ENCODE assay signal across 1 cellular context in genomic region chr1:6026095-6026809, GRCh38.
TF ChIP-seq lines count a peak whose summit lies in the region.

No MANE protein-coding gene starts in this region.

TF ChIP-seq in HepG2, 621 proteins besides CTCF, POLR2A, EP300 and RAD21 (continued from another document and continues in another):
- TF ChIP-seq ZNF331 (CRISPR knock-in tag; IDR thresholded peaks at IDR 0.05) (peak; percentile 76; the same call in 1 of the 2 replicates), NAIF1 (CRISPR knock-in tag; IDR thresholded peaks at IDR 0.05; ENCODE audit: borderline replicate concordance) (peak; percentile 59; the same call in 1 of the 2 replicates), RBM22 (optimal IDR thresholded peaks at IDR 0.05; ENCODE audit: low read length) (no peak), ZNF687 (CRISPR knock-in tag; IDR thresholded peaks at IDR 0.05) (peak; percentile 98), MTA3 (CRISPR knock-in tag; IDR thresholded peaks at IDR 0.05) (no peak), POGK (CRISPR knock-in tag; conservative IDR thresholded peaks at IDR 0.05) (no peak; the same call in 1 of the 2 replicates), ZNF768 (CRISPR knock-in tag; IDR thresholded peaks at IDR 0.05) (0 out of 2 replicates have a peak, but pooled peaks have one; percentile 28), MAZ (IDR thresholded peaks at IDR 0.05; ENCODE audit: borderline replicate concordance, low read depth, low read length) (no peak), MAZ (CRISPR knock-in tag; IDR thresholded peaks at IDR 0.05; ENCODE audit: low read depth) (no peak), YEATS2 (CRISPR knock-in tag; IDR thresholded peaks at IDR 0.05; ENCODE audit: borderline replicate concordance) (0 out of 2 replicates have a peak, but pooled peaks have one; percentile 65), ARID3A (IDR thresholded peaks at IDR 0.05; ENCODE audit: low read depth, low read length) (no peak), CSRNP2 (CRISPR knock-in tag; conservative IDR thresholded peaks at IDR 0.05; ENCODE audit: low read depth) (no peak), FOXJ3 (CRISPR knock-in tag; IDR thresholded peaks at IDR 0.05; ENCODE audit: borderline replicate concordance) (no peak), ESRRA (CRISPR knock-in tag; IDR thresholded peaks at IDR 0.05; ENCODE audit: low read depth) (peak; percentile 24; the same call in 1 of the 2 replicates), FUBP1 (CRISPR knock-in tag; IDR thresholded peaks at IDR 0.05; ENCODE audit: borderline replicate concordance) (no peak), ZNF552 (CRISPR knock-in tag; IDR thresholded peaks at IDR 0.05; ENCODE audit: borderline replicate concordance) (peak; percentile 48; the same call in 1 of the 2 replicates), MIER3 (CRISPR knock-in tag; IDR thresholded peaks at IDR 0.05; ENCODE audit: borderline replicate concordance) (no peak), SNRNP70 (IDR thresholded peaks at IDR 0.05; ENCODE audit: low read depth, low read length) (no peak), PPARG (CRISPR knock-in tag; conservative IDR thresholded peaks at IDR 0.05) (no peak), ZNF234 (CRISPR knock-in tag; conservative IDR thresholded peaks at IDR 0.05) (no peak), GTF2F1 (IDR thresholded peaks at IDR 0.05; ENCODE audit: low read length) (no peak), NFYB (CRISPR knock-in tag; IDR thresholded peaks at IDR 0.05) (0 out of 2 replicates have a peak, but pooled peaks have one; percentile 10), HDAC2 (CRISPR knock-in tag; IDR thresholded peaks at IDR 0.05) (peak; percentile 61; the same call in 1 of the 2 replicates), ERF (CRISPR knock-in tag; IDR thresholded peaks at IDR 0.05) (peak; percentile 69), ZNF639 (CRISPR knock-in tag; conservative IDR thresholded peaks at IDR 0.05) (no peak; the same call in 1 of the 2 replicates), SNAPC5 (CRISPR knock-in tag; IDR thresholded peaks at IDR 0.05; ENCODE audit: borderline replicate concordance) (no peak), RAD51 (IDR thresholded peaks at IDR 0.05; ENCODE audit: borderline replicate concordance) (no peak), HNF4G (IDR thresholded peaks at IDR 0.05; ENCODE audit: borderline replicate concordance, low read depth, low read length) (0 out of 2 replicates have a peak, but pooled peaks have one; percentile 7), HNF4G (CRISPR knock-in tag; IDR thresholded peaks at IDR 0.05; ENCODE audit: borderline replicate concordance, low read depth) (no peak), POLR2AphosphoS5 (IDR thresholded peaks at IDR 0.05; ENCODE audit: low read depth, low read length) (peak; percentile 54), EZH2 (conservative IDR thresholded peaks at IDR 0.05; ENCODE audit: low read depth, low read length) (no peak), ZNF484 (CRISPR knock-in tag; IDR thresholded peaks at IDR 0.05; ENCODE audit: borderline replicate concordance, low read depth) (no peak; the same call in 1 of the 2 replicates), KMT2A (CRISPR knock-in tag; IDR thresholded peaks at IDR 0.05) (no peak), TCF12 (IDR thresholded peaks at IDR 0.05) (no peak), TCF12 (CRISPR knock-in tag; IDR thresholded peaks at IDR 0.05) (no peak), YEATS4 (CRISPR knock-in tag; IDR thresholded peaks at IDR 0.05; ENCODE audit: borderline replicate concordance) (peak; percentile 80; the same call in 1 of the 2 replicates), SOX6 (IDR thresholded peaks at IDR 0.05) (no peak), SOX6 (CRISPR knock-in tag; IDR thresholded peaks at IDR 0.05) (0 out of 2 replicates have a peak, but pooled peaks have one; percentile 42), MIER2 (CRISPR knock-in tag; IDR thresholded peaks at IDR 0.05) (no peak), ZNF350 (CRISPR knock-in tag; IDR thresholded peaks at IDR 0.05; ENCODE audit: borderline replicate concordance, low read depth) (no peak), E2F2 (CRISPR knock-in tag; IDR thresholded peaks at IDR 0.05; ENCODE audit: borderline replicate concordance) (peak; percentile 76; the same call in 1 of the 2 replicates), NBN (conservative IDR thresholded peaks at IDR 0.05) (no peak), MBD4 (IDR thresholded peaks at IDR 0.05; ENCODE audit: borderline replicate concordance, low read length) (no peak), MTF1 (CRISPR knock-in tag; IDR thresholded peaks at IDR 0.05) (0 out of 2 replicates have a peak, but pooled peaks have one; percentile 26), SIN3A (IDR thresholded peaks at IDR 0.05; ENCODE audit: borderline replicate concordance, low read depth, low read length) (no peak), TAF1 (CRISPR knock-in tag; IDR thresholded peaks at IDR 0.05) (peak; percentile 88), ZMYM2 (CRISPR knock-in tag; IDR thresholded peaks at IDR 0.05) (peak; percentile 24; the same call in 1 of the 2 replicates), TFAP4 (IDR thresholded peaks at IDR 0.05; ENCODE audit: borderline replicate concordance, low read depth) (peak; percentile 67; the same call in 1 of the 2 replicates), FOXC1 (CRISPR knock-in tag; IDR thresholded peaks at IDR 0.05; ENCODE audit: borderline replicate concordance) (no peak), REPIN1 (CRISPR knock-in tag; IDR thresholded peaks at IDR 0.05; ENCODE audit: borderline replicate concordance, low read depth) (peak; percentile 78; the same call in 1 of the 2 replicates), RBAK (CRISPR knock-in tag; IDR thresholded peaks at IDR 0.05) (no peak), PHB2 (IDR thresholded peaks at IDR 0.05; ENCODE audit: partially characterized antibody) (no peak), IRF9 (CRISPR knock-in tag; IDR thresholded peaks at IDR 0.05; ENCODE audit: borderline replicate concordance) (0 out of 2 replicates have a peak, but pooled peaks have one; percentile 55), KAT7 (CRISPR knock-in tag; IDR thresholded peaks at IDR 0.05; ENCODE audit: borderline replicate concordance) (no peak; the same call in 1 of the 2 replicates)
